ENCODE assay signal across 8 cellular contexts in genomic region chr20:45311589-45312211, GRCh38. TPM values are rescaled to one million over a fixed set of nuclear protein-coding genes. Genes with fewer than 3 reads are reported as not detected.
DNase-seq lines count a peak whose midpoint lies in the region; TF ChIP-seq lines count a peak whose summit lies in the region.

No MANE protein-coding gene starts in this region.

- H3K36me3 Mint-ChIP-seq in nephron progenitor cell (ENCODE audit: low read depth): no peaks in the 10 kb centered on the region

- DNase-seq in activated gamma-delta T cell treated with Interleukin-2 at 50 U/mL for 16 hours: peak; percentile 40
- DNase-seq in activated gamma-delta T cell (lab: John Stamatoyannopoulos, UW): no peak
- peak; percentile 45 for DNase-seq in NCI-H510A treated with DMSO at 0.1 percent for 48 hours (lab: John Stamatoyannopoulos, UW)
- DNase-seq in activated CD8-positive, alpha-beta memory T cell treated with anti-CD3 and anti-CD28 coated beads for 4 hours (ENCODE audit: low read depth in 2 of 2): peak; percentile 27 to 28
- peak; percentile 69 for DNase-seq in epidermal melanocyte (ENCODE audit: insufficient read length, low spot score)
- peak; percentile 81 for DNase-seq in nephron progenitor cell
- peak in 1 of 2 donors; percentile 35 for DNase-seq in tibial artery
- DNase-seq in ureter (ENCODE audit: low spot score): no peak

- no peaks in the 10 kb centered on the region for H3K9me3 Mint-ChIP-seq in nephron progenitor cell

- H3K4me1 ChIP-seq in tibial artery: peaks cover 0 to 20% (median 8%) of the 10 kb centered on the region in 4 donors

- peaks cover 73% of the 10 kb centered on the region for H3K27me3 Mint-ChIP-seq in nephron progenitor cell (ENCODE audit: low read depth, poor library complexity)

- no peak overlapping the region for H3K27ac Mint-ChIP-seq in nephron progenitor cell

- intact Hi-C loops in tibial artery (cut with DNase I; ENCODE audit: low total_unique reads): no loop called here

- H3K27ac ChIP-seq in tibial artery: no peak overlapping the region

- no peak overlapping the region for H3K4me3 Mint-ChIP-seq in nephron progenitor cell

- H3K36me3 ChIP-seq in tibial artery: no peaks in the 10 kb centered on the region

- no peaks in the 10 kb centered on the region for H3K9me3 ChIP-seq in tibial artery

- H3K4me1 Mint-ChIP-seq in nephron progenitor cell: peaks cover 31% of the 10 kb centered on the region

- TF ChIP-seq CTCF in nephron progenitor cell (IDR thresholded peaks at IDR 0.05) (peak; percentile 77), tibial artery (IDR thresholded peaks at IDR 0.05) (peak; percentile 58 to 65)

- H3K4me3 ChIP-seq in tibial artery: no peak overlapping the region

- peaks cover 0 to 75% of the 10 kb centered on the region in 2 donors for H3K27me3 ChIP-seq in tibial artery

RNA-seq across cellular contexts. Expression of gene MATN4, which starts 3.6 kb away (rescaled TPM):
- total RNA-seq in ureter: not detected

RNA-seq across cellular contexts. Expression of gene RBPJL, which starts 5.1 kb away (rescaled TPM):
- not detected for total RNA-seq in ureter

RNA-seq across cellular contexts. Expression of gene SDC4, which starts 36.5 kb away (rescaled TPM):
- total RNA-seq in ureter: 215 TPM

RNA-seq across cellular contexts. Expression of gene SYS1, which starts 51.3 kb away (rescaled TPM):
- 28.8 TPM for total RNA-seq in ureter

RNA-seq across cellular contexts. Expression of gene SLPI, which starts 57.3 kb away (rescaled TPM):
- 301 TPM for total RNA-seq in ureter

Comparison
In these comparisons a context has a peak if more than half of its experiments do, and no peak if none do; other contexts are left out.
1. DNase-seq: peak in activated gamma-delta T cell treated with Interleukin-2 at 50 U/mL for 16 hours (single experiment), NCI-H510A treated with DMSO at 0.1 percent for 48 hours (single experiment), activated CD8-positive, alpha-beta memory T cell treated with anti-CD3 and anti-CD28 coated beads for 4 hours (2 of 2), epidermal melanocyte (single experiment) and nephron progenitor cell (single experiment); none in activated gamma-delta T cell (single experiment) and ureter (single experiment).